In the genomic region with DNA sequence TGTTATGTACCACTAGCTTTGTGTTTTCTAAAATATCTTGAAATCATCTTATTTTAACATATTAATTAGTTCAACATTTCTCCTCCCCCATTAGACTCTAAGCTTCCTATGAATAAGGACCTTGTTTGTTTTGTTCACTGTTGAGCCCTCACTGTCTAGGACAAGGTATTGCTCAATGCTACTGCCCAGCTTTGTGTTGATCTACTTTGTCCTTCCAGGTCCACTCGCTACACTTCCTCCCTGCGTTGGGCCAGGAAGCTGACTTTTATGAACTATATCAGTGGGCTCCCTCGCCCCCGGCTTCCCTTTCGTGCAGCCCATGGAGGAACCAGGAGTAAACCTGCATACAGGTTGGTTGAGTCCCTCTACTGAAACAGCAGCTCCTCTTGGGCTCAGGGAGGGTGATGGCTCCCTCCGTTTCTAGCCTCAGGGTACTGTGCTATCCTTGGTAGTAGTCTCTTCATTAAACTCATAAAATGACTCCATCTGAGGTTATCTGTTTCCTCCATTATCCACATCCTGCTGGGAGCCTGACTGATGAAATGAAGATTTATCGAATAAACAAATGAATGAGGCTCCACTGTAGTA, we compare ENCODE assay signal across 1 cellular context.
TF ChIP-seq lines count a peak whose summit lies in the region.

No MANE protein-coding gene starts in this region.

TF ChIP-seq in HepG2, 621 proteins besides CTCF, POLR2A, EP300 and RAD21 (continued from another document and continues in another):
- no peak for TF ChIP-seq HNRNPL (IDR thresholded peaks at IDR 0.05; ENCODE audit: low read depth, low read length)
- TF ChIP-seq, protein P1, sequence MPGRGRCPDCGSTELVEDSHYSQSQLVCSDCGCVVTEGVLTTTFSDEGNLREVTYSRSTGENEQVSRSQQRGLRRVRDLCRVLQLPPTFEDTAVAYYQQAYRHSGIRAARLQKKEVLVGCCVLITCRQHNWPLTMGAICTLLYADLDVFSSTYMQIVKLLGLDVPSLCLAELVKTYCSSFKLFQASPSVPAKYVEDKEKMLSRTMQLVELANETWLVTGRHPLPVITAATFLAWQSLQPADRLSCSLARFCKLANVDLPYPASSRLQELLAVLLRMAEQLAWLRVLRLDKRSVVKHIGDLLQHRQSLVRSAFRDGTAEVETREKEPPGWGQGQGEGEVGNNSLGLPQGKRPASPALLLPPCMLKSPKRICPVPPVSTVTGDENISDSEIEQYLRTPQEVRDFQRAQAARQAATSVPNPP (CRISPR knock-in tag; IDR thresholded peaks at IDR 0.05), result no peak
- TF ChIP-seq, protein P2, sequence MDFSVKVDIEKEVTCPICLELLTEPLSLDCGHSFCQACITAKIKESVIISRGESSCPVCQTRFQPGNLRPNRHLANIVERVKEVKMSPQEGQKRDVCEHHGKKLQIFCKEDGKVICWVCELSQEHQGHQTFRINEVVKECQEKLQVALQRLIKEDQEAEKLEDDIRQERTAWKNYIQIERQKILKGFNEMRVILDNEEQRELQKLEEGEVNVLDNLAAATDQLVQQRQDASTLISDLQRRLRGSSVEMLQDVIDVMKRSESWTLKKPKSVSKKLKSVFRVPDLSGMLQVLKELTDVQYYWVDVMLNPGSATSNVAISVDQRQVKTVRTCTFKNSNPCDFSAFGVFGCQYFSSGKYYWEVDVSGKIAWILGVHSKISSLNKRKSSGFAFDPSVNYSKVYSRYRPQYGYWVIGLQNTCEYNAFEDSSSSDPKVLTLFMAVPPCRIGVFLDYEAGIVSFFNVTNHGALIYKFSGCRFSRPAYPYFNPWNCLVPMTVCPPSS (IDR thresholded peaks at IDR 0.05), result no peak
- no peak for TF ChIP-seq NR2F2 (IDR thresholded peaks at IDR 0.05; ENCODE audit: borderline replicate concordance, low read depth)
- TF ChIP-seq SNAI1 (CRISPR knock-in tag; IDR thresholded peaks at IDR 0.05; ENCODE audit: borderline replicate concordance), result no peak
- TF ChIP-seq XRCC5 (optimal IDR thresholded peaks at IDR 0.05; ENCODE audit: low read length), result peak; percentile 34
- no peak for TF ChIP-seq U2AF2 (IDR thresholded peaks at IDR 0.05; ENCODE audit: low read depth, low read length)
- no peak for TF ChIP-seq ATF1 (CRISPR knock-in tag; IDR thresholded peaks at IDR 0.05)
- TF ChIP-seq, protein P3, sequence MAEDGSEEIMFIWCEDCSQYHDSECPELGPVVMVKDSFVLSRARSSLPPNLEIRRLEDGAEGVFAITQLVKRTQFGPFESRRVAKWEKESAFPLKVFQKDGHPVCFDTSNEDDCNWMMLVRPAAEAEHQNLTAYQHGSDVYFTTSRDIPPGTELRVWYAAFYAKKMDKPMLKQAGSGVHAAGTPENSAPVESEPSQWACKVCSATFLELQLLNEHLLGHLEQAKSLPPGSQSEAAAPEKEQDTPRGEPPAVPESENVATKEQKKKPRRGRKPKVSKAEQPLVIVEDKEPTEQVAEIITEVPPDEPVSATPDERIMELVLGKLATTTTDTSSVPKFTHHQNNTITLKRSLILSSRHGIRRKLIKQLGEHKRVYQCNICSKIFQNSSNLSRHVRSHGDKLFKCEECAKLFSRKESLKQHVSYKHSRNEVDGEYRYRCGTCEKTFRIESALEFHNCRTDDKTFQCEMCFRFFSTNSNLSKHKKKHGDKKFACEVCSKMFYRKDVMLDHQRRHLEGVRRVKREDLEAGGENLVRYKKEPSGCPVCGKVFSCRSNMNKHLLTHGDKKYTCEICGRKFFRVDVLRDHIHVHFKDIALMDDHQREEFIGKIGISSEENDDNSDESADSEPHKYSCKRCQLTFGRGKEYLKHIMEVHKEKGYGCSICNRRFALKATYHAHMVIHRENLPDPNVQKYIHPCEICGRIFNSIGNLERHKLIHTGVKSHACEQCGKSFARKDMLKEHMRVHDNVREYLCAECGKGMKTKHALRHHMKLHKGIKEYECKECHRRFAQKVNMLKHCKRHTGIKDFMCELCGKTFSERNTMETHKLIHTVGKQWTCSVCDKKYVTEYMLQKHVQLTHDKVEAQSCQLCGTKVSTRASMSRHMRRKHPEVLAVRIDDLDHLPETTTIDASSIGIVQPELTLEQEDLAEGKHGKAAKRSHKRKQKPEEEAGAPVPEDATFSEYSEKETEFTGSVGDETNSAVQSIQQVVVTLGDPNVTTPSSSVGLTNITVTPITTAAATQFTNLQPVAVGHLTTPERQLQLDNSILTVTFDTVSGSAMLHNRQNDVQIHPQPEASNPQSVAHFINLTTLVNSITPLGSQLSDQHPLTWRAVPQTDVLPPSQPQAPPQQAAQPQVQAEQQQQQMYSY (CRISPR knock-in tag; IDR thresholded peaks at IDR 0.05), result no peak
- no peak for TF ChIP-seq SOX13 (IDR thresholded peaks at IDR 0.05)
- TF ChIP-seq SOX13 (CRISPR knock-in tag; conservative IDR thresholded peaks at IDR 0.05 in 1 of 2, IDR thresholded peaks at IDR 0.05 in 1 of 2), result peak in 1 of 2 experiments; percentile 67; a peak in 2 of 4 replicates
- no peak for TF ChIP-seq ZSCAN29 (CRISPR knock-in tag; conservative IDR thresholded peaks at IDR 0.05)
- TF ChIP-seq, protein P4, sequence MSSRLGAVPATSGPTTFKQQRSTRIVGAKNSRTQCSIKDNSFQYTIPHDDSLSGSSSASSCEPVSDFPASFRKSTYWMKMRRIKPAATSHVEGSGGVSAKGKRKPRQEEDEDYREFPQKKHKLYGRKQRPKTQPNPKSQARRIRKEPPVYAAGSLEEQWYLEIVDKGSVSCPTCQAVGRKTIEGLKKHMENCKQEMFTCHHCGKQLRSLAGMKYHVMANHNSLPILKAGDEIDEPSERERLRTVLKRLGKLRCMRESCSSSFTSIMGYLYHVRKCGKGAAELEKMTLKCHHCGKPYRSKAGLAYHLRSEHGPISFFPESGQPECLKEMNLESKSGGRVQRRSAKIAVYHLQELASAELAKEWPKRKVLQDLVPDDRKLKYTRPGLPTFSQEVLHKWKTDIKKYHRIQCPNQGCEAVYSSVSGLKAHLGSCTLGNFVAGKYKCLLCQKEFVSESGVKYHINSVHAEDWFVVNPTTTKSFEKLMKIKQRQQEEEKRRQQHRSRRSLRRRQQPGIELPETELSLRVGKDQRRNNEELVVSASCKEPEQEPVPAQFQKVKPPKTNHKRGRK (CRISPR knock-in tag; IDR thresholded peaks at IDR 0.05), result no peak
- TF ChIP-seq, protein P5, sequence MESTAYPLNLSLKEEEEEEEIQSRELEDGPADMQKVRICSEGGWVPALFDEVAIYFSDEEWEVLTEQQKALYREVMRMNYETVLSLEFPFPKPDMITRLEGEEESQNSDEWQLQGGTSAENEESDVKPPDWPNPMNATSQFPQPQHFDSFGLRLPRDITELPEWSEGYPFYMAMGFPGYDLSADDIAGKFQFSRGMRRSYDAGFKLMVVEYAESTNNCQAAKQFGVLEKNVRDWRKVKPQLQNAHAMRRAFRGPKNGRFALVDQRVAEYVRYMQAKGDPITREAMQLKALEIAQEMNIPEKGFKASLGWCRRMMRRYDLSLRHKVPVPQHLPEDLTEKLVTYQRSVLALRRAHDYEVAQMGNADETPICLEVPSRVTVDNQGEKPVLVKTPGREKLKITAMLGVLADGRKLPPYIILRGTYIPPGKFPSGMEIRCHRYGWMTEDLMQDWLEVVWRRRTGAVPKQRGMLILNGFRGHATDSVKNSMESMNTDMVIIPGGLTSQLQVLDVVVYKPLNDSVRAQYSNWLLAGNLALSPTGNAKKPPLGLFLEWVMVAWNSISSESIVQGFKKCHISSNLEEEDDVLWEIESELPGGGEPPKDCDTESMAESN (CRISPR knock-in tag; conservative IDR thresholded peaks at IDR 0.05), result no peak
- TF ChIP-seq, protein P6, sequence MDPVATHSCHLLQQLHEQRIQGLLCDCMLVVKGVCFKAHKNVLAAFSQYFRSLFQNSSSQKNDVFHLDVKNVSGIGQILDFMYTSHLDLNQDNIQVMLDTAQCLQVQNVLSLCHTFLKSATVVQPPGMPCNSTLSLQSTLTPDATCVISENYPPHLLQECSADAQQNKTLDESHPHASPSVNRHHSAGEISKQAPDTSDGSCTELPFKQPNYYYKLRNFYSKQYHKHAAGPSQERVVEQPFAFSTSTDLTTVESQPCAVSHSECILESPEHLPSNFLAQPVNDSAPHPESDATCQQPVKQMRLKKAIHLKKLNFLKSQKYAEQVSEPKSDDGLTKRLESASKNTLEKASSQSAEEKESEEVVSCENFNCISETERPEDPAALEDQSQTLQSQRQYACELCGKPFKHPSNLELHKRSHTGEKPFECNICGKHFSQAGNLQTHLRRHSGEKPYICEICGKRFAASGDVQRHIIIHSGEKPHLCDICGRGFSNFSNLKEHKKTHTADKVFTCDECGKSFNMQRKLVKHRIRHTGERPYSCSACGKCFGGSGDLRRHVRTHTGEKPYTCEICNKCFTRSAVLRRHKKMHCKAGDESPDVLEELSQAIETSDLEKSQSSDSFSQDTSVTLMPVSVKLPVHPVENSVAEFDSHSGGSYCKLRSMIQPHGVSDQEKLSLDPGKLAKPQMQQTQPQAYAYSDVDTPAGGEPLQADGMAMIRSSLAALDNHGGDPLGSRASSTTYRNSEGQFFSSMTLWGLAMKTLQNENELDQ (CRISPR knock-in tag; IDR thresholded peaks at IDR 0.05; ENCODE audit: borderline replicate concordance), result no peak
- TF ChIP-seq MYNN (CRISPR knock-in tag; IDR thresholded peaks at IDR 0.05; ENCODE audit: low read depth), result no peak
- TF ChIP-seq, protein P7, sequence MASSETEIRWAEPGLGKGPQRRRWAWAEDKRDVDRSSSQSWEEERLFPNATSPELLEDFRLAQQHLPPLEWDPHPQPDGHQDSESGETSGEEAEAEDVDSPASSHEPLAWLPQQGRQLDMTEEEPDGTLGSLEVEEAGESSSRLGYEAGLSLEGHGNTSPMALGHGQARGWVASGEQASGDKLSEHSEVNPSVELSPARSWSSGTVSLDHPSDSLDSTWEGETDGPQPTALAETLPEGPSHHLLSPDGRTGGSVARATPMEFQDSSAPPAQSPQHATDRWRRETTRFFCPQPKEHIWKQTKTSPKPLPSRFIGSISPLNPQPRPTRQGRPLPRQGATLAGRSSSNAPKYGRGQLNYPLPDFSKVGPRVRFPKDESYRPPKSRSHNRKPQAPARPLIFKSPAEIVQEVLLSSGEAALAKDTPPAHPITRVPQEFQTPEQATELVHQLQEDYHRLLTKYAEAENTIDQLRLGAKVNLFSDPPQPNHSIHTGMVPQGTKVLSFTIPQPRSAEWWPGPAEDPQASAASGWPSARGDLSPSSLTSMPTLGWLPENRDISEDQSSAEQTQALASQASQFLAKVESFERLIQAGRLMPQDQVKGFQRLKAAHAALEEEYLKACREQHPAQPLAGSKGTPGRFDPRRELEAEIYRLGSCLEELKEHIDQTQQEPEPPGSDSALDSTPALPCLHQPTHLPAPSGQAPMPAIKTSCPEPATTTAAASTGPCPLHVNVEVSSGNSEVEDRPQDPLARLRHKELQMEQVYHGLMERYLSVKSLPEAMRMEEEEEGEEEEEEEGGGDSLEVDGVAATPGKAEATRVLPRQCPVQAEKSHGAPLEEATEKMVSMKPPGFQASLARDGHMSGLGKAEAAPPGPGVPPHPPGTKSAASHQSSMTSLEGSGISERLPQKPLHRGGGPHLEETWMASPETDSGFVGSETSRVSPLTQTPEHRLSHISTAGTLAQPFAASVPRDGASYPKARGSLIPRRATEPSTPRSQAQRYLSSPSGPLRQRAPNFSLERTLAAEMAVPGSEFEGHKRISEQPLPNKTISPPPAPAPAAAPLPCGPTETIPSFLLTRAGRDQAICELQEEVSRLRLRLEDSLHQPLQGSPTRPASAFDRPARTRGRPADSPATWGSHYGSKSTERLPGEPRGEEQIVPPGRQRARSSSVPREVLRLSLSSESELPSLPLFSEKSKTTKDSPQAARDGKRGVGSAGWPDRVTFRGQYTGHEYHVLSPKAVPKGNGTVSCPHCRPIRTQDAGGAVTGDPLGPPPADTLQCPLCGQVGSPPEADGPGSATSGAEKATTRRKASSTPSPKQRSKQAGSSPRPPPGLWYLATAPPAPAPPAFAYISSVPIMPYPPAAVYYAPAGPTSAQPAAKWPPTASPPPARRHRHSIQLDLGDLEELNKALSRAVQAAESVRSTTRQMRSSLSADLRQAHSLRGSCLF (CRISPR knock-in tag; IDR thresholded peaks at IDR 0.05; ENCODE audit: borderline replicate concordance), result no peak
- no peak for TF ChIP-seq SKI (IDR thresholded peaks at IDR 0.05; ENCODE audit: partially characterized antibody)
- TF ChIP-seq ZNF614 (CRISPR knock-in tag; IDR thresholded peaks at IDR 0.05; ENCODE audit: borderline replicate concordance), result 0 out of 2 replicates have a peak, but pooled peaks have one; percentile 41
- TF ChIP-seq, protein P8, sequence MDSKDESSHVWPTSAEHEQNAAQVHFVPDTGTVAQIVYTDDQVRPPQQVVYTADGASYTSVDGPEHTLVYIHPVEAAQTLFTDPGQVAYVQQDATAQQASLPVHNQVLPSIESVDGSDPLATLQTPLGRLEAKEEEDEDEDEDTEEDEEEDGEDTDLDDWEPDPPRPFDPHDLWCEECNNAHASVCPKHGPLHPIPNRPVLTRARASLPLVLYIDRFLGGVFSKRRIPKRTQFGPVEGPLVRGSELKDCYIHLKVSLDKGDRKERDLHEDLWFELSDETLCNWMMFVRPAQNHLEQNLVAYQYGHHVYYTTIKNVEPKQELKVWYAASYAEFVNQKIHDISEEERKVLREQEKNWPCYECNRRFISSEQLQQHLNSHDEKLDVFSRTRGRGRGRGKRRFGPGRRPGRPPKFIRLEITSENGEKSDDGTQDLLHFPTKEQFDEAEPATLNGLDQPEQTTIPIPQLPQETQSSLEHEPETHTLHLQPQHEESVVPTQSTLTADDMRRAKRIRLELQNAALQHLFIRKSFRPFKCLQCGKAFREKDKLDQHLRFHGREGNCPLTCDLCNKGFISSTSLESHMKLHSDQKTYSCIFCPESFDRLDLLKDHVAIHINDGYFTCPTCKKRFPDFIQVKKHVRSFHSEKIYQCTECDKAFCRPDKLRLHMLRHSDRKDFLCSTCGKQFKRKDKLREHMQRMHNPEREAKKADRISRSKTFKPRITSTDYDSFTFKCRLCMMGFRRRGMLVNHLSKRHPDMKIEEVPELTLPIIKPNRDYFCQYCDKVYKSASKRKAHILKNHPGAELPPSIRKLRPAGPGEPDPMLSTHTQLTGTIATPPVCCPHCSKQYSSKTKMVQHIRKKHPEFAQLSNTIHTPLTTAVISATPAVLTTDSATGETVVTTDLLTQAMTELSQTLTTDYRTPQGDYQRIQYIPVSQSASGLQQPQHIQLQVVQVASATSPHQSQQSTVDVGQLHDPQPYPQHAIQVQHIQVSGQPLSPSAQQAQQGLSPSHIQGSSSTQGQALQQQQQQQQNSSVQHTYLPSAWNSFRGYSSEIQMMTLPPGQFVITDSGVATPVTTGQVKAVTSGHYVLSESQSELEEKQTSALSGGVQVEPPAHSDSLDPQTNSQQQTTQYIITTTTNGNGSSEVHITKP (CRISPR knock-in tag; IDR thresholded peaks at IDR 0.05; ENCODE audit: low read depth), result no peak
- no peak for TF ChIP-seq MXD4 (CRISPR knock-in tag; IDR thresholded peaks at IDR 0.05)
